ENCODE assay signal across 1 cellular context in genomic region chr6:114087496-114087895, GRCh38.
TF ChIP-seq lines count a peak whose summit lies in the region.

No MANE protein-coding gene starts in this region.

TF ChIP-seq in HepG2, 621 proteins besides CTCF, POLR2A, EP300 and RAD21 (continued from another document):
- TF ChIP-seq ZUFSP (CRISPR knock-in tag; IDR thresholded peaks at IDR 0.05; ENCODE audit: borderline replicate concordance) (no peak), KDM3A (CRISPR knock-in tag; IDR thresholded peaks at IDR 0.05; ENCODE audit: low read depth) (no peak), NFKBIZ (CRISPR knock-in tag; IDR thresholded peaks at IDR 0.05) (no peak), NBN (conservative IDR thresholded peaks at IDR 0.05) (no peak), ZNF33A (CRISPR knock-in tag; IDR thresholded peaks at IDR 0.05; ENCODE audit: borderline replicate concordance) (no peak), PITX1 (CRISPR knock-in tag; IDR thresholded peaks at IDR 0.05) (no peak), ZNF280B (CRISPR knock-in tag; IDR thresholded peaks at IDR 0.05; ENCODE audit: borderline replicate concordance) (no peak), ARHGAP35 (CRISPR knock-in tag; IDR thresholded peaks at IDR 0.05; ENCODE audit: borderline replicate concordance) (no peak), ZC3H4 (CRISPR knock-in tag; IDR thresholded peaks at IDR 0.05; ENCODE audit: borderline replicate concordance) (no peak)
- TF ChIP-seq, protein P1, sequence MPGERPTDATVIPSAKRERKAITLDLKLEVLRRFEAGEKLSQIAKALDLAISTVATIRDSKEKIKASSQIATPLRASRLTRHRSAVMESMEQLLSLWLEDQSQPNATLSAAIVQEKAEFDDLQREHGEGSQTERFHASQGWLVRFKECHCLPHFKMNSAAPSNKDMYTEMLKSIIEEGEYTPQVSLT (CRISPR knock-in tag; IDR thresholded peaks at IDR 0.05; ENCODE audit: borderline replicate concordance, low read depth), result no peak
